1 cellular context compared by ENCODE assay signal in the genomic region with DNA sequence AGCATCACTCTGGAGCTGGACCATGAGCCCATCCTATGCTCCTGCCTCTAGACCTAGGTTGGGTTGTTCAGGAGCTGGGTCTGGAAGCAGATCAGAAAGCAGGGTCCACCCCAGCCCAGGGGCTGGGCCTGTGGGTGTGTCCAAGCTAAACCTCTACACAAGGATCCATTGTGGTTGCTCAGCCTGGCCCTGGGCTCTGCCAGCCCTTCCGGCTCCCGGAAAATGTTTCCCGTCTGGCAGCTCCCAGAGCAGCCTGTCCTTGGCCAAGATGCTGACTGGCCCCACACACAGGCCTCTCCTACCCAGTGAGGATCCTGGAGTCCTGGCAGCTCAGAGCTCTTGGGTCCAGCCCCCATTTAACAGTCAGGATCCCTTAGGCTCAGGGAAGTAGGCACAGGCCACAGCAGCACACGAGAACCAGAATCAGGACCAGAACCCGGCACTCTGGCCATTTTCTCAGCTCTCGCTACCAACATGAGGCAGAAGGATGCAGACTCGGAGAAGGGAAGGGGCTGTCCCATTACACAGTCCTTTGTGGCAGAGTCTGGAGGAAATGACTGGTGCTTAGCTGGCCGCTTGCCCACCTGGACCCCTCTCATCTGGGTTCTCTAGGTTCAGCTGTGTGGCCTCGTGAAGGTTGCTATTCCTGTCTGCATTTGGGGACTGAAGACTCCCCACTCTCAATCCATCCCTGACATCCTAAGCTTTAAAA.
TF ChIP-seq lines count a peak whose summit lies in the region.

No MANE protein-coding gene starts in this region.

TF ChIP-seq in HepG2, 621 proteins besides CTCF, POLR2A, EP300 and RAD21 (continued from another document and continues in another):
- TF ChIP-seq ZNF513 (CRISPR knock-in tag; conservative IDR thresholded peaks at IDR 0.05) (no peak), ZFP90 (CRISPR knock-in tag; IDR thresholded peaks at IDR 0.05; ENCODE audit: borderline replicate concordance) (no peak), GPN1 (CRISPR knock-in tag; IDR thresholded peaks at IDR 0.05; ENCODE audit: borderline replicate concordance) (no peak), MAFF (IDR thresholded peaks at IDR 0.05; ENCODE audit: low read depth, low read length) (no peak), GLI4 (CRISPR knock-in tag; IDR thresholded peaks at IDR 0.05; ENCODE audit: borderline replicate concordance) (no peak), ZNF792 (CRISPR knock-in tag; IDR thresholded peaks at IDR 0.05) (no peak), ZFYVE20 (CRISPR knock-in tag; IDR thresholded peaks at IDR 0.05; ENCODE audit: borderline replicate concordance, low read depth) (no peak), HOXA3 (CRISPR knock-in tag; IDR thresholded peaks at IDR 0.05) (0 out of 2 replicates have a peak, but pooled peaks have one; percentile 42), KDM5A (IDR thresholded peaks at IDR 0.05; ENCODE audit: borderline replicate concordance, low read length) (no peak), HES4 (CRISPR knock-in tag; IDR thresholded peaks at IDR 0.05; ENCODE audit: borderline replicate concordance) (no peak; the same call in 1 of the 2 replicates), TRAFD1 (CRISPR knock-in tag; IDR thresholded peaks at IDR 0.05; ENCODE audit: borderline replicate concordance) (no peak), ZNF747 (CRISPR knock-in tag; IDR thresholded peaks at IDR 0.05; ENCODE audit: borderline replicate concordance) (no peak), MTA3 (CRISPR knock-in tag; IDR thresholded peaks at IDR 0.05) (no peak), HBP1 (CRISPR knock-in tag; IDR thresholded peaks at IDR 0.05; ENCODE audit: low read depth) (no peak), HNRNPL (IDR thresholded peaks at IDR 0.05; ENCODE audit: low read depth, low read length) (peak; percentile 86; the same call in 1 of the 2 replicates), FUBP1 (CRISPR knock-in tag; IDR thresholded peaks at IDR 0.05; ENCODE audit: borderline replicate concordance) (no peak), DDIT3 (CRISPR knock-in tag; IDR thresholded peaks at IDR 0.05) (no peak), ZNF746 (CRISPR knock-in tag; IDR thresholded peaks at IDR 0.05) (no peak), PHF5A (CRISPR knock-in tag; IDR thresholded peaks at IDR 0.05; ENCODE audit: low read depth, unreplicated experiment) (no peak), ZNF709 (CRISPR knock-in tag; IDR thresholded peaks at IDR 0.05) (no peak), ATRX (CRISPR knock-in tag; IDR thresholded peaks at IDR 0.05; ENCODE audit: borderline replicate concordance) (no peak), SALL1 (CRISPR knock-in tag; IDR thresholded peaks at IDR 0.05) (peak; percentile 58), ZNF24 (IDR thresholded peaks at IDR 0.05) (no peak), ZNF232 (CRISPR knock-in tag; IDR thresholded peaks at IDR 0.05; ENCODE audit: borderline replicate concordance) (no peak), PRMT3 (CRISPR knock-in tag; IDR thresholded peaks at IDR 0.05; ENCODE audit: borderline replicate concordance, low read depth) (no peak), REL (CRISPR knock-in tag; conservative IDR thresholded peaks at IDR 0.05) (no peak), ZNF256 (CRISPR knock-in tag; conservative IDR thresholded peaks at IDR 0.05) (no peak), SOX5 (CRISPR knock-in tag; IDR thresholded peaks at IDR 0.05; ENCODE audit: borderline replicate concordance) (peak; percentile 35; the same call in 1 of the 2 replicates)
- TF ChIP-seq, protein P1, sequence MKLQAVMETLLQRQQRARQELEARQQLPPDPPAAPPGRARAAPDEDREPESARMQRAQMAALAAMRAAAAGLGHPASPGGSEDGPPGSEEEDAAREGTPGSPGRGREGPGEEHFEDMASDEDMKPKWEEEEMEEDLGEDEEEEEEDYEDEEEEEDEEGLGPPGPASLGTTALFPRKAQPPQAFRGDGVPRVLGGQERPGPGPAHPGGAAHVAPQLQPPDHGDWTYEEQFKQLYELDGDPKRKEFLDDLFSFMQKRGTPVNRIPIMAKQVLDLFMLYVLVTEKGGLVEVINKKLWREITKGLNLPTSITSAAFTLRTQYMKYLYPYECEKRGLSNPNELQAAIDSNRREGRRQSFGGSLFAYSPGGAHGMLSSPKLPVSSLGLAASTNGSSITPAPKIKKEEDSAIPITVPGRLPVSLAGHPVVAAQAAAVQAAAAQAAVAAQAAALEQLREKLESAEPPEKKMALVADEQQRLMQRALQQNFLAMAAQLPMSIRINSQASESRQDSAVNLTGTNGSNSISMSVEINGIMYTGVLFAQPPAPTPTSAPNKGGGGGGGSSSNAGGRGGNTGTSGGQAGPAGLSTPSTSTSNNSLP (IDR thresholded peaks at IDR 0.05; ENCODE audit: low read depth, low read length) = no peak
- TF ChIP-seq, protein P2, sequence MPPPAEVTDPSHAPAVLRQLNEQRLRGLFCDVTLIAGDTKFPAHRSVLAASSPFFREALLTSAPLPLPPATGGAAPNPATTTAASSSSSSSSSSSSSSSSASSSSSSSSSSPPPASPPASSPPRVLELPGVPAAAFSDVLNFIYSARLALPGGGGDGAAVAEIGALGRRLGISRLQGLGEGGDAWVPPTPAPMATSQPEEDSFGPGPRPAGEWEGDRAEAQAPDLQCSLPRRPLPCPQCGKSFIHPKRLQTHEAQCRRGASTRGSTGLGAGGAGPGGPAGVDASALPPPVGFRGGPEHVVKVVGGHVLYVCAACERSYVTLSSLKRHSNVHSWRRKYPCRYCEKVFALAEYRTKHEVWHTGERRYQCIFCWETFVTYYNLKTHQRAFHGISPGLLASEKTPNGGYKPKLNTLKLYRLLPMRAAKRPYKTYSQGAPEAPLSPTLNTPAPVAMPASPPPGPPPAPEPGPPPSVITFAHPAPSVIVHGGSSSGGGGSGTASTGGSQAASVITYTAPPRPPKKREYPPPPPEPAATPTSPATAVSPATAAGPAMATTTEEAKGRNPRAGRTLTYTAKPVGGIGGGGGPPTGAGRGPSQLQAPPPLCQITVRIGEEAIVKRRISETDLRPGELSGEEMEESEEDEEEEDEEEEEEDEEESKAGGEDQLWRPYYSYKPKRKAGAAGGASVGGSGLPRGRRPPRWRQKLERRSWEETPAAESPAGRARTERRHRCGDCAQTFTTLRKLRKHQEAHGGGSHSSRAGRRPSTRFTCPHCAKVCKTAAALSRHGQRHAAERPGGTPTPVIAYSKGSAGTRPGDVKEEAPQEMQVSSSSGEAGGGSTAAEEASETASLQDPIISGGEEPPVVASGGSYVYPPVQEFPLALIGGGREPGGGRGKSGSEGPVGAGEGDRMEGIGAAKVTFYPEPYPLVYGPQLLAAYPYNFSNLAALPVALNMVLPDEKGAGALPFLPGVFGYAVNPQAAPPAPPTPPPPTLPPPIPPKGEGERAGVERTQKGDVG (CRISPR knock-in tag; IDR thresholded peaks at IDR 0.05; ENCODE audit: borderline replicate concordance) = no peak
- TF ChIP-seq, protein P3, sequence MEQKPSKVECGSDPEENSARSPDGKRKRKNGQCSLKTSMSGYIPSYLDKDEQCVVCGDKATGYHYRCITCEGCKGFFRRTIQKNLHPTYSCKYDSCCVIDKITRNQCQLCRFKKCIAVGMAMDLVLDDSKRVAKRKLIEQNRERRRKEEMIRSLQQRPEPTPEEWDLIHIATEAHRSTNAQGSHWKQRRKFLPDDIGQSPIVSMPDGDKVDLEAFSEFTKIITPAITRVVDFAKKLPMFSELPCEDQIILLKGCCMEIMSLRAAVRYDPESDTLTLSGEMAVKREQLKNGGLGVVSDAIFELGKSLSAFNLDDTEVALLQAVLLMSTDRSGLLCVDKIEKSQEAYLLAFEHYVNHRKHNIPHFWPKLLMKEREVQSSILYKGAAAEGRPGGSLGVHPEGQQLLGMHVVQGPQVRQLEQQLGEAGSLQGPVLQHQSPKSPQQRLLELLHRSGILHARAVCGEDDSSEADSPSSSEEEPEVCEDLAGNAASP (CRISPR knock-in tag; IDR thresholded peaks at IDR 0.05; ENCODE audit: borderline replicate concordance) = no peak
- TF ChIP-seq, protein P4, sequence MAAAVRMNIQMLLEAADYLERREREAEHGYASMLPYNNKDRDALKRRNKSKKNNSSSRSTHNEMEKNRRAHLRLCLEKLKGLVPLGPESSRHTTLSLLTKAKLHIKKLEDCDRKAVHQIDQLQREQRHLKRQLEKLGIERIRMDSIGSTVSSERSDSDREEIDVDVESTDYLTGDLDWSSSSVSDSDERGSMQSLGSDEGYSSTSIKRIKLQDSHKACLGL (CRISPR knock-in tag; IDR thresholded peaks at IDR 0.05) = no peak
- TF ChIP-seq, protein P5, sequence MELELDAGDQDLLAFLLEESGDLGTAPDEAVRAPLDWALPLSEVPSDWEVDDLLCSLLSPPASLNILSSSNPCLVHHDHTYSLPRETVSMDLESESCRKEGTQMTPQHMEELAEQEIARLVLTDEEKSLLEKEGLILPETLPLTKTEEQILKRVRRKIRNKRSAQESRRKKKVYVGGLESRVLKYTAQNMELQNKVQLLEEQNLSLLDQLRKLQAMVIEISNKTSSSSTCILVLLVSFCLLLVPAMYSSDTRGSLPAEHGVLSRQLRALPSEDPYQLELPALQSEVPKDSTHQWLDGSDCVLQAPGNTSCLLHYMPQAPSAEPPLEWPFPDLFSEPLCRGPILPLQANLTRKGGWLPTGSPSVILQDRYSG (CRISPR knock-in tag; IDR thresholded peaks at IDR 0.05) = no peak
